21 cellular contexts compared by ENCODE assay signal in genomic region chr7:3239291-3239691, GRCh38.
A peak's percentile ranks its signal among the peaks of the same experiment; 100 is the strongest.
DNase-seq lines count a peak whose midpoint lies in the region; ATAC-seq, FAIRE-seq and TF ChIP-seq lines count a peak whose summit lies in the region.
"Had no signal": no experiment of that assay in that cellular context is flagged by ENCODE, and none has a peak within 500 bp of the region (broad histone marks: within the 10 kb centered on the region; RNA-seq: fewer than 3 reads in every experiment).

No MANE protein-coding gene starts in this region.

- peaks cover 0 to 4% (median 0%) of the 10 kb centered on the region in 7 donors for H3K27me3 ChIP-seq in heart right ventricle
- H3K27me3 ChIP-seq: BLaER1 treated with 17β-estradiol and CSF1 and Interleukin-3, amounts not matched to agents 10 nM and 100 nM had no signal

- no peak overlapping the region for H3K4me3 Mint-ChIP-seq in Calu3 (ENCODE audit: low read depth, unreplicated experiment)
- no peak overlapping the region for H3K4me3 Mint-ChIP-seq in osteocyte (ENCODE audit: unreplicated experiment)
- H3K4me3 Mint-ChIP-seq in stimulated activated naive B cell treated with anti-CD40 and anti-IgM and Interleukin-4, amounts not matched to agents 10 μg/mL and 1 μg/mL and 100 μg/mL, for 72 hours: no peak overlapping the region
- H3K4me3 Mint-ChIP-seq in T-helper 17 cell: no peak overlapping the region
- H3K4me3 Mint-ChIP-seq: activated CD4-positive, alpha-beta memory T cell treated with anti-CD3 and anti-CD28 coated beads for 36 hours had no signal

- H3K27ac ChIP-seq in heart right ventricle: no peak overlapping the region
- H3K27ac ChIP-seq: BLaER1 treated with 17β-estradiol and CSF1 and Interleukin-3, amounts not matched to agents 10 nM and 100 nM had no signal

- TF ChIP-seq CTCF in Calu3 (IDR thresholded peaks at IDR 0.05; ENCODE audit: unreplicated experiment): no peak
- no peak for TF ChIP-seq CTCF in osteocyte (IDR thresholded peaks at IDR 0.05)
- TF ChIP-seq CTCF in heart right ventricle (IDR thresholded peaks at IDR 0.05): no peak

- H3K4me1 Mint-ChIP-seq in Calu3 (ENCODE audit: low read depth, unreplicated experiment) (peaks cover 22% of the 10 kb centered on the region), osteocyte (ENCODE audit: unreplicated experiment) (peaks cover 5% of the 10 kb centered on the region), T-helper 17 cell (peaks cover 3% of the 10 kb centered on the region)
- H3K4me1 Mint-ChIP-seq in stimulated activated naive B cell treated with anti-CD40 and anti-IgM and Interleukin-4, amounts not matched to agents 10 μg/mL and 1 μg/mL and 100 μg/mL, for 72 hours: no peaks in the 10 kb centered on the region

- FAIRE-seq in HTR-8/SVneo (lab: Jason Lieb, UNC): no peak
- FAIRE-seq: small intestine had no signal

- no peaks in the 10 kb centered on the region for H3K36me3 ChIP-seq in heart right ventricle
- H3K36me3 ChIP-seq: BLaER1 treated with 17β-estradiol and CSF1 and Interleukin-3, amounts not matched to agents 10 nM and 100 nM had no signal

- BruUV-seq in Calu3 (replicated peaks; lab: Mats Ljungman, UMichigan): no TSS peak

- intact Hi-C loops in Calu3 (cut with micrococcal nuclease; ENCODE audit: unreplicated experiment) (no loop called here), heart right ventricle (cut with DNase I) (no loop called here)

- H3K9me3 ChIP-seq in T-helper 17 cell (ENCODE audit: control insufficient read depth, low read length, poor library complexity, severe bottlenecking) (no peaks in the 10 kb centered on the region), heart right ventricle (peaks cover 0 to 16% (median 0%) of the 10 kb centered on the region in 11 donors)

- WGBS in heart right ventricle, 2 donors: 80 to 82% methylated on average over 12 of the region's 12 CpGs

- DNase-seq in Calu3 (peak; percentile 22), RPMI7951 (ENCODE audit: low read depth) (peak; percentile 55), glomerular visceral epithelial cell (ENCODE audit: extremely low spot score) (peak; percentile 76), osteocyte (ENCODE audit: extremely low spot score, unreplicated experiment) (peak; percentile 63), HTR-8/SVneo (ENCODE audit: insufficient read length, low spot score) (no peak), T-helper 17 cell (no peak), heart right ventricle (no peak)
- no peak for DNase-seq in stimulated activated naive B cell treated with anti-CD40 and anti-IgM and Interleukin-4, amounts not matched to agents 10 μg/mL and 1 μg/mL and 100 μg/mL, for 72 hours
- DNase-seq: activated CD4-positive, alpha-beta memory T cell treated with anti-CD3 and anti-CD28 coated beads for 36 hours; activated effector memory CD4-positive, alpha-beta T cell treated with Interleukin-2 at 50 U/mL for 16 hours; Caco-2; cerebellar nuclear complex; NCI-H1105 treated with DMSO at 0.1 percent for 48 hours; NCI-H2029; NCI-H2227 treated with DMSO at 0.1 percent for 48 hours; NCI-H748 treated with DMSO at 0.1 percent for 48 hours; SHP77; small intestine had no signal

- H3K27me3 Mint-ChIP-seq in Calu3 (ENCODE audit: unreplicated experiment) (no peaks in the 10 kb centered on the region), osteocyte (ENCODE audit: unreplicated experiment) (peaks cover 4% of the 10 kb centered on the region), T-helper 17 cell (peaks cover 25% of the 10 kb centered on the region)
- peaks cover 14 to 15% of the 10 kb centered on the region in 2 donors for H3K27me3 Mint-ChIP-seq in stimulated activated naive B cell treated with anti-CD40 and anti-IgM and Interleukin-4, amounts not matched to agents 10 μg/mL and 1 μg/mL and 100 μg/mL, for 72 hours

- no peak overlapping the region for H3K4me3 ChIP-seq in heart right ventricle
- H3K4me3 ChIP-seq: BLaER1 treated with 17β-estradiol and CSF1 and Interleukin-3, amounts not matched to agents 10 nM and 100 nM; lung had no signal

- no peaks in the 10 kb centered on the region for H3K4me1 ChIP-seq in heart right ventricle

- H3K36me3 Mint-ChIP-seq in Calu3 (ENCODE audit: insufficient read depth, unreplicated experiment) (peaks cover 4% of the 10 kb centered on the region), osteocyte (ENCODE audit: unreplicated experiment) (no peaks in the 10 kb centered on the region), T-helper 17 cell (ENCODE audit: low read depth) (peaks cover 3% of the 10 kb centered on the region)
- H3K36me3 Mint-ChIP-seq in stimulated activated naive B cell treated with anti-CD40 and anti-IgM and Interleukin-4, amounts not matched to agents 10 μg/mL and 1 μg/mL and 100 μg/mL, for 72 hours: peaks cover 2 to 8% of the 10 kb centered on the region in 2 donors

- CTCF ChIA-PET in Calu3 (lab: Charles Lee): no interaction called here

- H3K9me3 Mint-ChIP-seq in Calu3 (ENCODE audit: low read depth, unreplicated experiment): peaks cover 7% of the 10 kb centered on the region
- peaks cover 10% of the 10 kb centered on the region for H3K9me3 Mint-ChIP-seq in osteocyte (ENCODE audit: unreplicated experiment)
- H3K9me3 Mint-ChIP-seq in stimulated activated naive B cell treated with anti-CD40 and anti-IgM and Interleukin-4, amounts not matched to agents 10 μg/mL and 1 μg/mL and 100 μg/mL, for 72 hours: peaks cover 8 to 13% of the 10 kb centered on the region in 2 donors

- ATAC-seq in stimulated activated naive B cell treated with anti-CD40 and anti-IgM and Interleukin-4, amounts not matched to agents 10 μg/mL and 1 μg/mL and 100 μg/mL, for 72 hours (replicated peaks): no peak
- ATAC-seq in T-helper 17 cell (no peak), heart right ventricle (no peak)
- ATAC-seq: HCT116 had no signal

- no peak overlapping the region for H3K27ac Mint-ChIP-seq in Calu3 (ENCODE audit: unreplicated experiment)
- H3K27ac Mint-ChIP-seq in osteocyte (ENCODE audit: unreplicated experiment): no peak overlapping the region
- H3K27ac Mint-ChIP-seq in stimulated activated naive B cell treated with anti-CD40 and anti-IgM and Interleukin-4, amounts not matched to agents 10 μg/mL and 1 μg/mL and 100 μg/mL, for 72 hours: no peak overlapping the region
- H3K27ac Mint-ChIP-seq in T-helper 17 cell: no peak overlapping the region
- H3K27ac Mint-ChIP-seq: activated CD4-positive, alpha-beta memory T cell treated with anti-CD3 and anti-CD28 coated beads for 36 hours had no signal

Comparison
In these comparisons a context has a peak if more than half of its experiments do, and no peak if none do; other contexts are left out.
1. DNase-seq: peak in Calu3 (single experiment), RPMI7951 (single experiment), glomerular visceral epithelial cell (single experiment) and osteocyte (single experiment); none in HTR-8/SVneo (single experiment), stimulated activated naive B cell treated with anti-CD40 and anti-IgM and Interleukin-4, amounts not matched to agents 10 μg/mL and 1 μg/mL and 100 μg/mL, for 72 hours (single experiment), T-helper 17 cell (0 of 3) and heart right ventricle (0 of 2).